ENCODE assay signal across 2 cellular contexts in the genomic region with DNA sequence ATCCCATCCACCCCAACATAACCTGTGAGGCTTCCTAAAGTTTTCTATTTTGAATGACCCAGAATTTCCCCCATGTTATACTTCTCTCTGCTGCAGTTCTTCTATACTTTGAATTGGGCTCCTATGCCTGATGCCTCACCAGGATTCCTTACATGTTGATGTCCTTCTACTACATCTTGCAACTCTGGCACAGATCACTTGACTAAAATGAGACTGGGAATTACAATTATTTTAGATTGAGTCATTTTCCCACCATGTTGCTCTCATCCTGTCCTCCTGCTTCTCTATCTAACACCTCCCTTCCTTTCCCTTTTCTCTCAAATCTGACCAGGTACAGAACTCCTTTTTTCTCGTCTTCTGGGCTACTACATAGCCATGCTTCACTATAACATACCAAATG.
TF ChIP-seq lines count a peak whose summit lies in the region.

No MANE protein-coding gene starts in this region.

TF ChIP-seq in A549, 52 proteins besides CTCF, POLR2A, EP300 and RAD21:
- TF ChIP-seq, protein P1, sequence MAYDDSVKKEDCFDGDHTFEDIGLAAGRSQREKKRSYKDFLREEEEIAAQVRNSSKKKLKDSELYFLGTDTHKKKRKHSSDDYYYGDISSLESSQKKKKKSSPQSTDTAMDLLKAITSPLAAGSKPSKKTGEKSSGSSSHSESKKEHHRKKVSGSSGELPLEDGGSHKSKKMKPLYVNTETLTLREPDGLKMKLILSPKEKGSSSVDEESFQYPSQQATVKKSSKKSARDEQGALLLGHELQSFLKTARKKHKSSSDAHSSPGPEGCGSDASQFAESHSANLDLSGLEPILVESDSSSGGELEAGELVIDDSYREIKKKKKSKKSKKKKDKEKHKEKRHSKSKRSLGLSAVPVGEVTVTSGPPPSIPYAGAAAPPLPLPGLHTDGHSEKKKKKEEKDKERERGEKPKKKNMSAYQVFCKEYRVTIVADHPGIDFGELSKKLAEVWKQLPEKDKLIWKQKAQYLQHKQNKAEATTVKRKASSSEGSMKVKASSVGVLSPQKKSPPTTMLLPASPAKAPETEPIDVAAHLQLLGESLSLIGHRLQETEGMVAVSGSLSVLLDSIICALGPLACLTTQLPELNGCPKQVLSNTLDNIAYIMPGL (CRISPR knock-in tag; IDR thresholded peaks at IDR 0.05; ENCODE audit: borderline replicate concordance): no peak

TF ChIP-seq in IMR-90, 13 proteins besides CTCF, POLR2A, EP300 and RAD21:
- TF ChIP-seq BHLHE40 (IDR thresholded peaks at IDR 0.05; ENCODE audit: low read depth, low read length) (no peak), RFX5 (IDR thresholded peaks at IDR 0.05; ENCODE audit: low read depth, low read length) (no peak), CEBPB (IDR thresholded peaks at IDR 0.05; ENCODE audit: low read depth, low read length) (no peak), FOS (IDR thresholded peaks at IDR 0.05; ENCODE audit: low read depth, low read length) (no peak), MAFK (IDR thresholded peaks at IDR 0.05; ENCODE audit: low read depth, low read length) (no peak), NFE2L2 (IDR thresholded peaks at IDR 0.05; ENCODE audit: low read depth, low read length) (no peak), SMC3 (IDR thresholded peaks at IDR 0.05; ENCODE audit: low read depth, low read length) (no peak), USF2 (IDR thresholded peaks at IDR 0.05; ENCODE audit: low read depth, low read length) (no peak), CHD1 (IDR thresholded peaks at IDR 0.05; ENCODE audit: low read depth, low read length) (no peak), MAZ (IDR thresholded peaks at IDR 0.05; ENCODE audit: borderline replicate concordance, low read depth, low read length) (no peak), RCOR1 (IDR thresholded peaks at IDR 0.05; ENCODE audit: insufficient replicate concordance, low read length) (no peak), MXI1 (IDR thresholded peaks at IDR 0.05; ENCODE audit: borderline replicate concordance, low read depth, low read length) (no peak)
- TF ChIP-seq, protein P2, sequence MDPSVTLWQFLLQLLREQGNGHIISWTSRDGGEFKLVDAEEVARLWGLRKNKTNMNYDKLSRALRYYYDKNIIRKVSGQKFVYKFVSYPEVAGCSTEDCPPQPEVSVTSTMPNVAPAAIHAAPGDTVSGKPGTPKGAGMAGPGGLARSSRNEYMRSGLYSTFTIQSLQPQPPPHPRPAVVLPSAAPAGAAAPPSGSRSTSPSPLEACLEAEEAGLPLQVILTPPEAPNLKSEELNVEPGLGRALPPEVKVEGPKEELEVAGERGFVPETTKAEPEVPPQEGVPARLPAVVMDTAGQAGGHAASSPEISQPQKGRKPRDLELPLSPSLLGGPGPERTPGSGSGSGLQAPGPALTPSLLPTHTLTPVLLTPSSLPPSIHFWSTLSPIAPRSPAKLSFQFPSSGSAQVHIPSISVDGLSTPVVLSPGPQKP (IDR thresholded peaks at IDR 0.05; ENCODE audit: borderline replicate concordance, low read depth, low read length): no peak
